Comparison of ENCODE assay signal across 1 cellular context in the genomic region with DNA sequence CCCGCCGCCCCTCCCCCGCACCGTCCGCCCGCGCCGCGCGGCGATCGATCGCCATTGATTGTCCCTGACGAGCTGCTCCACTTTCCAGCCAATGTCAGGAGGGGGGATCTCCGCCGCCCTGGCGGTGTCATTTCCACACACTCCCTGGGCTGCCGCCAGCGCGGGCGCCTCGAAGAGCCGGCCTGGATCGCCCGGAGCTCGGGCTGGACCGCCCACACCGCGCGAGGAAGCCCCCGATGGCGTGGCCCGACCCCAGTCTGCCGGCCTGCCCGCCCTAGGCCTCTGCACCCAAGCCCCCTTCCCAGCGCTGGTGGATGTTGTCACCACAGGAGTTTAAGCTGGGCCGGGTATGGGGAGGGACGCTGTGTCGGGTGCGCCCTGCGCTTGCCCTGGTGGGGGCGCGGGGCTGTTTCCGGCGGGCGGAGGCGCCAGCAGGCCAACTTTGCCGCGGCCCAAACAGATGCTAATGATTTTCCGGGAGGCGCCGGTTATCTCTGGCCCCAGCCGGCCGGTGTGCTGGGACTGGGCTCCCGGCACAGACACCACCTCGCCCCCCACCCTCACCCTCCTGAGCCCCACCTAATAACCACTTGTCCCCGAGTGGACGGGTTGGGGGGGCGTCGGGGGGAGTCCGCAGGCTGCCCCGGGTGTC.
TF ChIP-seq lines count a peak whose summit lies in the region.

No MANE protein-coding gene starts in this region.

TF ChIP-seq in HCT116, 20 proteins besides CTCF, POLR2A, EP300 and RAD21 (continued from another document):
- TF ChIP-seq YY1 (IDR thresholded peaks at IDR 0.05; ENCODE audit: extremely low read depth, insufficient replicate concordance, low read depth, low read length), result peak; percentile 67
